In the genomic region with DNA sequence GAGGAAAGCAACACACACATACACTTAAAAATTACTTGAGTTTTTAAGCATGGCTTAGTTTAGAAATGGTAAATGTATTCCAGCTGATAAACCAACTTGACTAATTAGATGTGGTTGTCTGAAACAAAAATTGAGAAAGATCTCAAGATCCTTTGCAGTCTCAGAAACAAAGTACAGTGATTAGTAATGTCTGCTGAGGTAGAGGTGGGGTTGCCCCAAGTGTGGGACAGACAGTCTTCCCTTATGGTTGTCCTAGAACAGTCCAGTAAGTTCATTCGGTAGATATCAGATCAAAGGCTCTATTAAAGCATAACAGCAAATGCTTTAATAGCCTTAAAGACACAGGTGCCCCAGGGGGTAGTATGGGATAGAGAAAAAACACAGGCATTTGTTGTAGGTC, we compare ENCODE assay signal across 27 cellular contexts.
"Had no signal": no experiment of that assay in that cellular context is flagged by ENCODE, and none has a peak within 500 bp of the region (broad histone marks: within the 10 kb centered on the region; RNA-seq: fewer than 3 reads in every experiment).

No MANE protein-coding gene starts in this region.

- ATAC-seq: mucosa of descending colon; naive thymus-derived CD4-positive, alpha-beta T cell; natural killer cell treated with Interleukin-12 subunit alpha and Interleukin-12 subunit beta and Interleukin-15 and Interleukin-18, amount 100 ng/mL, for 72 hours; right lobe of liver; stimulated activated naive B cell treated with anti-CD40 and anti-IgM and Interleukin-4, amounts not matched to agents 10 μg/mL and 1 μg/mL and 100 μg/mL, for 72 hours; stimulated activated naive CD8-positive, alpha-beta T cell treated with anti-CD3 and anti-CD28 coated beads, Interleukin-15, Interleukin-2, amounts not matched to agents 100 U/mL and 50 U/mL, for 24 hours had no signal

- H3K9me3 Mint-ChIP-seq: immature natural killer cell had no signal

- H3K4me3 ChIP-seq: left ventricle myocardium inferior, mucosa of descending colon, ovary, right atrium auricular region, right lobe of liver, smooth muscle cell, stomach, testis, thyroid gland, transverse colon, upper lobe of left lung had no signal

- H3K27me3 Mint-ChIP-seq: memory B cell; naive thymus-derived CD4-positive, alpha-beta T cell; natural killer cell treated with Interleukin-12 subunit alpha and Interleukin-12 subunit beta and Interleukin-15 and Interleukin-18, amount 100 ng/mL, for 72 hours; progenitor cell of endocrine pancreas; stimulated activated naive B cell treated with anti-CD40 and anti-IgM and Interleukin-4, amounts not matched to agents 10 μg/mL and 1 μg/mL and 100 μg/mL, for 72 hours had no signal

- FAIRE-seq: islet of Langerhans, kidney, urothelium cell line had no signal

- H3K36me3 ChIP-seq: left ventricle myocardium inferior, ovary, right atrium auricular region, right lobe of liver, stomach, thyroid gland, transverse colon, upper lobe of left lung had no signal

- H3K27me3 ChIP-seq: ovary, right atrium auricular region, stomach, testis, thyroid gland, transverse colon, upper lobe of left lung had no signal

- H3K4me1 Mint-ChIP-seq: memory B cell had no signal

- H3K4me3 Mint-ChIP-seq: immature natural killer cell; memory B cell; naive thymus-derived CD4-positive, alpha-beta T cell; natural killer cell treated with Interleukin-12 subunit alpha and Interleukin-12 subunit beta and Interleukin-15 and Interleukin-18, amount 100 ng/mL, for 72 hours; stimulated activated naive B cell treated with anti-CD40 and anti-IgM and Interleukin-4, amounts not matched to agents 10 μg/mL and 1 μg/mL and 100 μg/mL, for 72 hours had no signal

- DNase-seq: hypothalamus; immature natural killer cell; kidney; left ventricle myocardium inferior; midbrain; mucosa of descending colon; naive thymus-derived CD4-positive, alpha-beta T cell; ovary; right lobe of liver; stimulated activated CD4-positive, alpha-beta T cell treated with anti-CD3 and anti-CD28 coated beads, Interleukin-1b, Interleukin-23, amount 100 ng/mL, for 48 hours; stimulated activated CD4-positive, alpha-beta T cell treated with anti-CD3 and anti-CD28 coated beads, Interleukin-2, amount 100 ng/mL, for 48 hours; stimulated activated CD4-positive, alpha-beta T cell treated with anti-CD3 and anti-CD28 coated beads, Interleukin-4, amount 100 ng/mL, for 4 hours; stimulated activated CD8-positive, alpha-beta memory T cell treated with anti-CD3 and anti-CD28 coated beads, Interleukin-4, amount 100 ng/mL, for 48 hours; stimulated activated naive B cell treated with anti-CD40 and anti-IgM and Interleukin-4, amounts not matched to agents 10 μg/mL and 1 μg/mL and 100 μg/mL, for 72 hours; stimulated activated naive CD8-positive, alpha-beta T cell treated with anti-CD3 and anti-CD28 coated beads, Interleukin-15, Interleukin-2, amounts not matched to agents 100 U/mL and 50 U/mL, for 24 hours; stomach; testis; thyroid gland; transverse colon; upper lobe of left lung had no signal

- H3K27ac Mint-ChIP-seq: immature natural killer cell; memory B cell; naive thymus-derived CD4-positive, alpha-beta T cell; natural killer cell treated with Interleukin-12 subunit alpha and Interleukin-12 subunit beta and Interleukin-15 and Interleukin-18, amount 100 ng/mL, for 72 hours; progenitor cell of endocrine pancreas; stimulated activated naive B cell treated with anti-CD40 and anti-IgM and Interleukin-4, amounts not matched to agents 10 μg/mL and 1 μg/mL and 100 μg/mL, for 72 hours had no signal
